20 cellular contexts compared by ENCODE assay signal in the genomic region with DNA sequence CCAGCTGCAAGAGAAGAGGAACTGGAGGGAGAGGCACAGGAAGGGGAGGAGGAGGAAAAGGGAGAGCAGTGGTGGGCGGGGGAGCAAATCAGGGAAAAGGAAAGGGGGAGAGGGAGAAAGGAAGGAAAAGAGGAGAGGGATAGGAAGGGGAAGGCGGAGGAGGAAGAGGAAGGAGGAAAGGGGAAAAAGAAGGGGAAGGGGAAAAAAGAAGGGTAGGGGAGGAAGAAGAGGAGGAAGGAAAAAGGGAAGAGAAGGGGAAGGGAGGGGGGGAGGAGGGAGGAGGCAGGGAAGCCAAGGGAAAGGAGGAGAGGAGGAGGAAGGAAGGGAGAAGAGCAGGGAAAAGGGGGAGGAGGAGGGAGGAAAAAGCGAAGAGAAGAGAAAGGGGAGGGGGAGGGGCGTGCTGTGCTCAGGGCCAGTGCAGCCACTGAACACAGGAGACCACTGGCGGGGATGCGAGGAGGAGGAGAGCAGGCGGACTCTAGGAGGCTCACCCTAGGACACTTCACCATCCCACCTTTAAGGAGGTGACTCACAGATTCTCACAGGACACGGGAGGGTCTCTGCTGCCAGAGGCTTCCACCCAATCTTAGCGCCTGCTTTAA. TPM values are rescaled to one million over a fixed set of nuclear protein-coding genes. Genes with fewer than 3 reads are reported as not detected.
"Had no signal": no experiment of that assay in that cellular context is flagged by ENCODE, and none has a peak within 500 bp of the region (broad histone marks: within the 10 kb centered on the region; RNA-seq: fewer than 3 reads in every experiment).

No MANE protein-coding gene starts in this region.

- DNase-seq: activated CD4-positive, alpha-beta memory T cell treated with anti-CD3 and anti-CD28 coated beads for 36 hours; activated CD4-positive, alpha-beta T cell treated with anti-CD3 and anti-CD28 coated beads for 36 hours; activated CD8-positive, alpha-beta memory T cell treated with anti-CD3 and anti-CD28 coated beads, Interleukin-2, amount 10 ng/mL, durations not matched to agents 7 days and 5 days; activated effector memory CD4-positive, alpha-beta T cell treated with anti-CD3 and anti-CD28 coated beads, Interleukin-2, amount 50 U/mL, for 16 hours; activated T-cell treated with anti-CD3 and anti-CD28 coated beads, Interleukin-2, amount 50 U/mL, for 1 hour; adrenal gland; caudate nucleus; effector CD4-positive, alpha-beta T cell; foreskin fibroblast; kidney glomerular epithelial cell; left ventricle myocardium superior; natural killer cell; small intestine; stimulated activated CD4-positive, alpha-beta T cell treated with anti-CD3 and anti-CD28 coated beads, Interleukin-4, amount 100 ng/mL, for 24 hours; stimulated activated naive CD4-positive, alpha-beta T cell; transverse colon had no signal

- H3K4me1 Mint-ChIP-seq: activated CD4-positive, alpha-beta T cell treated with anti-CD3 and anti-CD28 coated beads for 36 hours; activated CD8-positive, alpha-beta memory T cell treated with anti-CD3 and anti-CD28 coated beads, Interleukin-2, amount 10 ng/mL, durations not matched to agents 7 days and 5 days; activated naive CD4-positive, alpha-beta T cell treated with anti-CD3 and anti-CD28 coated beads, Interleukin-2, amount 50 U/mL, for 24 hours; memory B cell; natural killer cell had no signal

- H3K9me3 Mint-ChIP-seq: activated CD4-positive, alpha-beta memory T cell treated with anti-CD3 and anti-CD28 coated beads for 36 hours; activated naive CD4-positive, alpha-beta T cell treated with anti-CD3 and anti-CD28 coated beads, Interleukin-2, amount 50 U/mL, for 24 hours; natural killer cell had no signal

- H3K9me3 ChIP-seq: adrenal gland, transverse colon had no signal

- H3K4me1 ChIP-seq: transverse colon had no signal

- ATAC-seq: activated CD4-positive, alpha-beta T cell treated with anti-CD3 and anti-CD28 coated beads for 36 hours; activated CD8-positive, alpha-beta memory T cell treated with anti-CD3 and anti-CD28 coated beads, Interleukin-2, amount 10 ng/mL, durations not matched to agents 7 days and 5 days; left ventricle myocardium superior; natural killer cell had no signal

- H3K27ac Mint-ChIP-seq: activated CD4-positive, alpha-beta memory T cell treated with anti-CD3 and anti-CD28 coated beads for 36 hours; activated CD4-positive, alpha-beta T cell treated with anti-CD3 and anti-CD28 coated beads for 36 hours; activated CD8-positive, alpha-beta memory T cell treated with anti-CD3 and anti-CD28 coated beads, Interleukin-2, amount 10 ng/mL, durations not matched to agents 7 days and 5 days; activated naive CD4-positive, alpha-beta T cell treated with anti-CD3 and anti-CD28 coated beads, Interleukin-2, amount 50 U/mL, for 24 hours; memory B cell; natural killer cell had no signal

- H3K36me3 Mint-ChIP-seq: activated CD4-positive, alpha-beta memory T cell treated with anti-CD3 and anti-CD28 coated beads for 36 hours; activated CD8-positive, alpha-beta memory T cell treated with anti-CD3 and anti-CD28 coated beads, Interleukin-2, amount 10 ng/mL, durations not matched to agents 7 days and 5 days; activated naive CD4-positive, alpha-beta T cell treated with anti-CD3 and anti-CD28 coated beads, Interleukin-2, amount 50 U/mL, for 24 hours; natural killer cell had no signal

- H3K27me3 ChIP-seq: adrenal gland, transverse colon had no signal

- H3K27ac ChIP-seq: adrenal gland, coronary artery, transverse colon, VCaP had no signal

- H3K36me3 ChIP-seq: adrenal gland, transverse colon had no signal

- H3K4me3 ChIP-seq: adrenal gland, coronary artery, transverse colon had no signal

- H3K4me3 Mint-ChIP-seq: activated CD4-positive, alpha-beta memory T cell treated with anti-CD3 and anti-CD28 coated beads for 36 hours; activated CD4-positive, alpha-beta T cell treated with anti-CD3 and anti-CD28 coated beads for 36 hours; activated CD8-positive, alpha-beta memory T cell treated with anti-CD3 and anti-CD28 coated beads, Interleukin-2, amount 10 ng/mL, durations not matched to agents 7 days and 5 days; activated naive CD4-positive, alpha-beta T cell treated with anti-CD3 and anti-CD28 coated beads, Interleukin-2, amount 50 U/mL, for 24 hours; memory B cell; natural killer cell had no signal

RNA-seq across cellular contexts. Expression of gene PGBD5, which starts 33.1 kb away (rescaled TPM):
- total RNA-seq: activated CD8-positive, alpha-beta memory T cell treated with anti-CD3 and anti-CD28 coated beads, Interleukin-2, amount 10 ng/mL, durations not matched to agents 7 days and 5 days had no signal
